Comparison of ENCODE assay signal across 9 cellular contexts in genomic region chr12:50924131-50924438, GRCh38. TPM values are rescaled to one million over a fixed set of nuclear protein-coding genes. Genes with fewer than 3 reads are reported as not detected.
DNase-seq lines count a peak whose midpoint lies in the region; ATAC-seq, FAIRE-seq and TF ChIP-seq lines count a peak whose summit lies in the region.
"Had no signal": no experiment of that assay in that cellular context is flagged by ENCODE, and none has a peak within 500 bp of the region (broad histone marks: within the 10 kb centered on the region; RNA-seq: fewer than 3 reads in every experiment).

No MANE protein-coding gene starts in this region.

- H3K4me3 ChIP-seq in Peyer's patch: peak overlapping the region; percentile 16 to 79 (median 60)
- peak overlapping the region; percentile 76 to 96 for H3K4me3 ChIP-seq in gastroesophageal sphincter
- H3K4me3 ChIP-seq in skeletal muscle satellite cell (ENCODE audit: low read length): peak overlapping the region; percentile 59

- H3K4me1 ChIP-seq in Peyer's patch: peaks cover 0 to 17% (median 9%) of the 10 kb centered on the region in 4 donors
- H3K4me1 ChIP-seq in gastroesophageal sphincter: peaks cover 9 to 55% (median 15%) of the 10 kb centered on the region in 3 donors
- peaks cover 30% of the 10 kb centered on the region for H3K4me1 ChIP-seq in skeletal muscle satellite cell (ENCODE audit: control insufficient read depth, insufficient read depth, low read length)

- TF ChIP-seq CTCF in Peyer's patch (IDR thresholded peaks at IDR 0.05): no peak
- no peak for TF ChIP-seq CTCF in gastroesophageal sphincter (IDR thresholded peaks at IDR 0.05)

- no peaks in the 10 kb centered on the region for H3K27me3 ChIP-seq in Peyer's patch
- H3K27me3 ChIP-seq in gastroesophageal sphincter: no peaks in the 10 kb centered on the region
- H3K27me3 ChIP-seq in skeletal muscle satellite cell (ENCODE audit: control insufficient read depth, insufficient read depth, low read length): no peaks in the 10 kb centered on the region

- peak; percentile 83 for FAIRE-seq in GM19239 (lab: Jason Lieb, UNC)

- H3K9ac ChIP-seq in skeletal muscle satellite cell (ENCODE audit: low read depth, low read length): peak overlapping the region; percentile 75

- H3K9me3 ChIP-seq in Peyer's patch: no peaks in the 10 kb centered on the region
- no peaks in the 10 kb centered on the region for H3K9me3 ChIP-seq in gastroesophageal sphincter
- H3K9me3 ChIP-seq in skeletal muscle satellite cell (replicated peaks; ENCODE audit: low read length): no peaks in the 10 kb centered on the region

- peak overlapping the region; percentile 78 for H3K4me2 ChIP-seq in skeletal muscle satellite cell (ENCODE audit: low read length)

- ATAC-seq in gastroesophageal sphincter (peak; percentile 3), HG03469 (IDR thresholded peaks at IDR 0.05; ENCODE audit: unreplicated experiment) (no peak)

- peak overlapping the region; percentile 82 to 90 (median 84) for H3K27ac ChIP-seq in Peyer's patch
- H3K27ac ChIP-seq in gastroesophageal sphincter: peak overlapping the region; percentile 92 to 100 (median 92)

- TF ChIP-seq POLR2A in Peyer's patch (IDR thresholded peaks at IDR 0.05) (no peak), gastroesophageal sphincter (IDR thresholded peaks at IDR 0.05) (no peak)

- no peak for DNase-seq in GM19239 (ENCODE audit: insufficient read length, low spot score)
- no peak for DNase-seq in Peyer's patch
- DNase-seq in islet precursor cell: no peak
- no peak for DNase-seq in T-helper 9 cell
- DNase-seq in activated effector memory CD4-positive, alpha-beta T cell treated with anti-CD3 and anti-CD28 coated beads, Interleukin-2, amount 50 U/mL, for 16 hours: no peak

- 0 to 3% methylated on average over 1 to 4 of the region's 4 CpGs for WGBS in gastroesophageal sphincter (ENCODE audit: low coverage in 1 of 2), 2 donors

- H3K36me3 ChIP-seq in Peyer's patch (no peaks in the 10 kb centered on the region), gastroesophageal sphincter (peaks cover 0 to 7% of the 10 kb centered on the region in 2 donors), skeletal muscle satellite cell (ENCODE audit: insufficient read depth, low read length) (no peaks in the 10 kb centered on the region)

- TF ChIP-seq EP300 in gastroesophageal sphincter (IDR thresholded peaks at IDR 0.05): no peak

RNA-seq across cellular contexts. Expression of gene HIGD1C, which starts 28.3 kb away (rescaled TPM):
- total RNA-seq in Peyer's patch (not detected), gastroesophageal sphincter (not detected)
- total RNA-seq in skeletal muscle satellite cell (2012; rRNA removed): not detected in 2 replicates
- total RNA-seq: SK-MEL-5 had no signal
